In genomic region chr2:218221015-218221414, GRCh38 we compare ENCODE assay signal across 12 cellular contexts. TPM values are rescaled to one million over a fixed set of nuclear protein-coding genes. Genes with fewer than 3 reads are reported as not detected.
DNase-seq lines count a peak whose midpoint lies in the region; ATAC-seq and TF ChIP-seq lines count a peak whose summit lies in the region.
"Had no signal": no experiment of that assay in that cellular context is flagged by ENCODE, and none has a peak within 500 bp of the region (broad histone marks: within the 10 kb centered on the region; RNA-seq: fewer than 3 reads in every experiment).

No MANE protein-coding gene starts in this region.

- ATAC-seq in activated naive CD4-positive, alpha-beta T cell treated with anti-CD3 and anti-CD28 coated beads, Interleukin-2, amount 50 U/mL, for 72 hours: no peak
- ATAC-seq in natural killer cell (no peak), GM18868 (IDR thresholded peaks at IDR 0.05; ENCODE audit: unreplicated experiment) (no peak)
- ATAC-seq: esophagus mucosa had no signal

- peak overlapping the region; percentile 1 for H3K27ac ChIP-seq in CD8-positive, alpha-beta memory T cell (ENCODE audit: low read depth, low read length)
- H3K27ac ChIP-seq in HL-60 (replicated peaks): peak overlapping the region; percentile 97

- peaks cover 19% of the 10 kb centered on the region for H3K36me3 ChIP-seq in CD8-positive, alpha-beta memory T cell (ENCODE audit: insufficient read depth, low read length)

- H3K36me3 Mint-ChIP-seq in CD8-positive, alpha-beta memory T cell: peaks cover 8 to 84% (median 25%) of the 10 kb centered on the region in 3 donors
- peaks cover 46 to 84% of the 10 kb centered on the region in 2 donors for H3K36me3 Mint-ChIP-seq in activated naive CD4-positive, alpha-beta T cell treated with anti-CD3 and anti-CD28 coated beads, Interleukin-2, amount 50 U/mL, for 72 hours
- peaks cover 16% of the 10 kb centered on the region for H3K36me3 Mint-ChIP-seq in natural killer cell

- POLR2A ChIA-PET in CD8-positive, alpha-beta memory T cell (lab: Charles Lee): interaction anchor here (0.6 to 2.8 kb wide), 4 partner anchors 9 to 52 kb away, joined by 4 to 10 read pairs (median 6); no protein-coding TSS in a partner anchor

- H3K4me1 Mint-ChIP-seq in CD8-positive, alpha-beta memory T cell: peaks cover 75 to 83% (median 81%) of the 10 kb centered on the region in 3 donors
- H3K4me1 Mint-ChIP-seq in natural killer cell: peaks cover 88 to 90% of the 10 kb centered on the region in 2 donors

- TF ChIP-seq POLR2A in lower leg skin (IDR thresholded peaks at IDR 0.05): no peak

- CTCF ChIA-PET in CD8-positive, alpha-beta memory T cell (lab: Charles Lee): interaction anchor here (1.2 to 2.7 kb wide), 6 partner anchors 8 to 49 kb away, joined by 3 to 13 read pairs (median 4); partner anchors contain the start of genes AAMP and PNKD

- peaks cover 0 to 3% (median 0%) of the 10 kb centered on the region in 5 donors for H3K9me3 Mint-ChIP-seq in CD8-positive, alpha-beta memory T cell
- no peaks in the 10 kb centered on the region for H3K9me3 Mint-ChIP-seq in activated naive CD4-positive, alpha-beta T cell treated with anti-CD3 and anti-CD28 coated beads, Interleukin-2, amount 50 U/mL, for 72 hours
- H3K9me3 Mint-ChIP-seq in natural killer cell: no peaks in the 10 kb centered on the region

- H3K4me3 Mint-ChIP-seq in CD8-positive, alpha-beta memory T cell: peak overlapping the region; percentile 64 to 97 (median 93)
- peak overlapping the region; percentile 96 for H3K4me3 Mint-ChIP-seq in natural killer cell

- no peak for TF ChIP-seq CTCF in HL-60 (IDR thresholded peaks at IDR 0.05; ENCODE audit: insufficient read depth, low read length)
- no peak for TF ChIP-seq CTCF in natural killer cell (IDR thresholded peaks at IDR 0.05)
- no peak for TF ChIP-seq CTCF in lower leg skin (IDR thresholded peaks at IDR 0.05)

- intact Hi-C loops in natural killer cell (cut with micrococcal nuclease) (loop anchor here (5.0 kb wide), 1 partner anchor 36 kb away; no protein-coding TSS in a partner anchor), lower leg skin (cut with DNase I; ENCODE audit: low total_unique reads) (no loop called here)

- H3K27me3 ChIP-seq in CD8-positive, alpha-beta memory T cell (ENCODE audit: insufficient read depth, low read length, poor library complexity, severe bottlenecking): no peaks in the 10 kb centered on the region
- H3K27me3 ChIP-seq in HL-60 (ENCODE audit: insufficient read depth, poor library complexity, severe bottlenecking): no peaks in the 10 kb centered on the region

- WGBS in lower leg skin, 2 donors: 37 to 52% methylated on average over 5 of the region's 5 CpGs

- peak overlapping the region; percentile 87 for H3K4me3 ChIP-seq in CD8-positive, alpha-beta memory T cell (ENCODE audit: low read length)
- H3K4me3 ChIP-seq in HL-60 (replicated peaks; ENCODE audit: insufficient read depth, low read length) (peak overlapping the region; percentile 92; the same call in 1 of the 2 replicates), lower leg skin (ENCODE audit: low read depth, poor library complexity, severe bottlenecking) (no peak overlapping the region)

- no peaks in the 10 kb centered on the region for H3K27me3 Mint-ChIP-seq in CD8-positive, alpha-beta memory T cell
- no peaks in the 10 kb centered on the region for H3K27me3 Mint-ChIP-seq in natural killer cell (ENCODE audit: low read depth in 2 of 2)

- H3K27ac Mint-ChIP-seq in CD8-positive, alpha-beta memory T cell: peak overlapping the region; percentile 21 to 100 (median 98)
- peak overlapping the region; percentile 94 to 96 for H3K27ac Mint-ChIP-seq in activated naive CD4-positive, alpha-beta T cell treated with anti-CD3 and anti-CD28 coated beads, Interleukin-2, amount 50 U/mL, for 72 hours
- H3K27ac Mint-ChIP-seq in natural killer cell: peak overlapping the region; percentile 98 to 99

- DNase-seq in CD8-positive, alpha-beta memory T cell: peak in 1 of 5 donors; percentile 9
- peak in 1 of 2 experiments; percentile 21 for DNase-seq in HL-60 (ENCODE audit: low read depth in 1 of 2, low spot score in 1 of 2)
- no peak for DNase-seq in activated naive CD4-positive, alpha-beta T cell treated with anti-CD3 and anti-CD28 coated beads, Interleukin-2, amount 50 U/mL, for 72 hours (ENCODE audit: low spot score in 2 of 2)
- DNase-seq in natural killer cell: no peak
- DNase-seq in inferior parietal cortex (ENCODE audit: extremely low spot score): no peak
- DNase-seq in NCI-H748 treated with DMSO at 0.1 percent for 48 hours (lab: John Stamatoyannopoulos, UW): no peak
- DNase-seq in lower leg skin (ENCODE audit: low spot score in 2 of 2): no peak
- DNase-seq: activated CD4-positive, CD25-positive, alpha-beta regulatory T cell; NCI-H1092; OCI-M1 had no signal

- H3K9me3 ChIP-seq in CD8-positive, alpha-beta memory T cell (ENCODE audit: low read length): no peaks in the 10 kb centered on the region

- H3K4me1 ChIP-seq in CD8-positive, alpha-beta memory T cell (ENCODE audit: insufficient read depth, low read length): peaks cover 74% of the 10 kb centered on the region

RNA-seq across cellular contexts. Expression of gene ARPC2, which starts 4.0 kb away (rescaled TPM):
- 100 to 1,000 TPM; 575 to 600 TPM for total RNA-seq in CD8-positive, alpha-beta memory T cell
- polyA plus RNA-seq in CD8-positive, alpha-beta memory T cell: 970 TPM
- 100 to 1,000 TPM; 567 to 656 TPM for total RNA-seq in activated naive CD4-positive, alpha-beta T cell treated with anti-CD3 and anti-CD28 coated beads, Interleukin-2, amount 50 U/mL, for 72 hours
- total RNA-seq in natural killer cell: 100 to 1,000 TPM; 824 to 880 (median 830) TPM
- 100 to 1,000 TPM; 233 to 344 (median 300) TPM for total RNA-seq in lower leg skin

RNA-seq across cellular contexts. Expression of gene GPBAR1, which starts 39.8 kb away (rescaled TPM):
- under 1 TPM; 0.51 to 0.72 TPM for total RNA-seq in CD8-positive, alpha-beta memory T cell
- polyA plus RNA-seq in CD8-positive, alpha-beta memory T cell: not detected
- total RNA-seq in activated naive CD4-positive, alpha-beta T cell treated with anti-CD3 and anti-CD28 coated beads, Interleukin-2, amount 50 U/mL, for 72 hours: under 1 TPM; 0.46 to 0.88 TPM
- 1 to 10 TPM; 1.4 to 3.3 (median 2.6) TPM for total RNA-seq in natural killer cell
- total RNA-seq in lower leg skin: 1 to 10 TPM in 3 of 4 donors, under 1 TPM in 1; 0.34 to 1.7 (median 1.4) TPM
- total RNA-seq: esophagus mucosa had no signal

RNA-seq across cellular contexts. Expression of gene AAMP, which starts 48.9 kb away (rescaled TPM):
- total RNA-seq in CD8-positive, alpha-beta memory T cell: 10 to 100 TPM; 94.8 to 95.2 TPM
- polyA plus RNA-seq in CD8-positive, alpha-beta memory T cell: 86.1 TPM
- 10 to 100 TPM; 67.7 to 68.4 TPM for total RNA-seq in activated naive CD4-positive, alpha-beta T cell treated with anti-CD3 and anti-CD28 coated beads, Interleukin-2, amount 50 U/mL, for 72 hours
- total RNA-seq in natural killer cell (10 to 100 TPM; 52.5 to 61.6 (median 60.0) TPM), lower leg skin (100 to 1,000 TPM; 142 to 171 (median 151) TPM)

RNA-seq across cellular contexts. Expression of gene PNKD, which starts 49.3 kb away (rescaled TPM):
- 10 to 100 TPM; 26.8 to 31.6 TPM for total RNA-seq in CD8-positive, alpha-beta memory T cell
- polyA plus RNA-seq in CD8-positive, alpha-beta memory T cell: 111 TPM
- 10 to 100 TPM; 25.1 to 30.4 TPM for total RNA-seq in activated naive CD4-positive, alpha-beta T cell treated with anti-CD3 and anti-CD28 coated beads, Interleukin-2, amount 50 U/mL, for 72 hours
- 10 to 100 TPM; 18.8 to 21.3 (median 18.9) TPM for total RNA-seq in natural killer cell
- total RNA-seq in lower leg skin: 10 to 100 TPM; 26.6 to 60.6 (median 43.3) TPM

RNA-seq across cellular contexts. Expression of gene CXCR1, which starts 54.3 kb away (rescaled TPM):
- not detected for total RNA-seq in CD8-positive, alpha-beta memory T cell
- polyA plus RNA-seq in CD8-positive, alpha-beta memory T cell: 1.1 TPM
- total RNA-seq in activated naive CD4-positive, alpha-beta T cell treated with anti-CD3 and anti-CD28 coated beads, Interleukin-2, amount 50 U/mL, for 72 hours: not detected
- total RNA-seq in natural killer cell (10 to 100 TPM in 2 of 3 donors, 1 to 10 TPM in 1; 9.1 to 19.2 (median 10.6) TPM), lower leg skin (under 1 TPM in 2 of 4 donors, not detected in 2; 0.15 to 0.46 TPM)
